ENCODE assay signal across 19 cellular contexts in genomic region chr7:140367528-140367927, GRCh38. TPM values are rescaled to one million over a fixed set of nuclear protein-coding genes. Genes with fewer than 3 reads are reported as not detected.
DNase-seq lines count a peak whose midpoint lies in the region; ATAC-seq, FAIRE-seq and TF ChIP-seq lines count a peak whose summit lies in the region.
"Had no signal": no experiment of that assay in that cellular context is flagged by ENCODE, and none has a peak within 500 bp of the region (broad histone marks: within the 10 kb centered on the region; RNA-seq: fewer than 3 reads in every experiment).

No MANE protein-coding gene starts in this region.

- no TSS peak for BruUV-seq in Caco-2 (replicated peaks; lab: Mats Ljungman, UMichigan)
- no TSS peak for BruUV-seq in MCF 10A (replicated peaks; lab: Mats Ljungman, UMichigan)

- H3K79me2 ChIP-seq in astrocyte (ENCODE audit: insufficient read depth, low read length) (no peaks in the 10 kb centered on the region), osteoblast (ENCODE audit: insufficient read depth, low read length) (no peaks in the 10 kb centered on the region)

- DNase-seq in Caco-2 = no peak
- DNase-seq in Daoy (ENCODE audit: low read depth) = peak; percentile 6
- no peak for DNase-seq in astrocyte (ENCODE audit: low read depth)
- DNase-seq in osteoblast (ENCODE audit: insufficient read length, low spot score, missing footprints) = peak; percentile 43
- DNase-seq in MCF 10A (ENCODE audit: unreplicated experiment) = no peak
- no peak for DNase-seq in LoVo (ENCODE audit: low spot score)
- DNase-seq: BE2C; CD4-positive, alpha-beta memory T cell; DMS79; EL; GOT3; H9 had no signal

- TF ChIP-seq CTCF in Caco-2 (IDR thresholded peaks at IDR 0.05; ENCODE audit: insufficient read depth in 1 of 2, low read depth in 1 of 2, low read length in 1 of 2, severe bottlenecking in 1 of 2, unreplicated experiment in 1 of 2) = no peak
- TF ChIP-seq CTCF in astrocyte (IDR thresholded peaks at IDR 0.05; ENCODE audit: insufficient read depth, low read depth, low read length) = no peak
- no peak for TF ChIP-seq CTCF in osteoblast (IDR thresholded peaks at IDR 0.05; ENCODE audit: extremely low read depth, low read depth, low read length)
- TF ChIP-seq CTCF in MCF 10A (IDR thresholded peaks at IDR 0.05; ENCODE audit: unreplicated experiment) = no peak

- CTCF ChIA-PET in Caco-2 (lab: Charles Lee) (no interaction called here), MCF 10A (lab: Yijun Ruan, JAX) (interaction anchor here (0.6 kb wide), 2 partner anchors 9 to 52 kb away, joined by 3 read pairs; no protein-coding TSS in a partner anchor)

- H3K27me3 ChIP-seq in Caco-2 (replicated peaks; ENCODE audit: control insufficient read depth, insufficient read depth, low read length) (no peaks in the 10 kb centered on the region), astrocyte (ENCODE audit: insufficient read depth, low read length) (no peaks in the 10 kb centered on the region), osteoblast (ENCODE audit: insufficient read depth, low read length) (no peaks in the 10 kb centered on the region)
- H3K27me3 ChIP-seq: BE2C had no signal

- H3K27ac ChIP-seq in astrocyte (ENCODE audit: low read depth, low read length) (no peak overlapping the region), osteoblast (ENCODE audit: low read depth, low read length) (no peak overlapping the region)
- H3K27ac ChIP-seq: A549, C4-2B had no signal

- no peaks in the 10 kb centered on the region for H3K4me1 Mint-ChIP-seq in Caco-2 (ENCODE audit: low read depth, unreplicated experiment)
- peaks cover 6% of the 10 kb centered on the region for H3K4me1 Mint-ChIP-seq in astrocyte (ENCODE audit: low read depth, unreplicated experiment)
- H3K4me1 Mint-ChIP-seq in MCF 10A (ENCODE audit: insufficient read depth, unreplicated experiment) = no peaks in the 10 kb centered on the region

- H3K9me3 Mint-ChIP-seq in Caco-2 (ENCODE audit: unreplicated experiment) (no peaks in the 10 kb centered on the region), astrocyte (ENCODE audit: unreplicated experiment) (no peaks in the 10 kb centered on the region), MCF 10A (ENCODE audit: unreplicated experiment) (no peaks in the 10 kb centered on the region)
- H3K9me3 Mint-ChIP-seq: CD4-positive, alpha-beta memory T cell; IgD-negative memory B cell had no signal

- H3K4me1 ChIP-seq in Caco-2 (no peaks in the 10 kb centered on the region), astrocyte (ENCODE audit: insufficient read depth, low read length) (no peaks in the 10 kb centered on the region), osteoblast (ENCODE audit: insufficient read depth, low read length) (no peaks in the 10 kb centered on the region)
- H3K4me1 ChIP-seq: A549, BE2C had no signal

- H3K4me2 ChIP-seq in astrocyte (ENCODE audit: low read length) = no peak overlapping the region
- no peak overlapping the region for H3K4me2 ChIP-seq in osteoblast (ENCODE audit: insufficient read depth, low read length)
- H3K4me2 ChIP-seq: A549 had no signal

- H2AFZ ChIP-seq in astrocyte (ENCODE audit: low read depth, low read length) (no peak overlapping the region), osteoblast (ENCODE audit: low read length) (no peak overlapping the region)

- POLR2A ChIA-PET in Caco-2 (lab: Charles Lee) (no interaction called here), MCF 10A (lab: Yijun Ruan, JAX) (no interaction called here)

- H3K27ac Mint-ChIP-seq in Caco-2 (ENCODE audit: unreplicated experiment) = peak overlapping the region; percentile 64
- H3K27ac Mint-ChIP-seq in astrocyte (ENCODE audit: unreplicated experiment) = peak overlapping the region; percentile 62
- H3K27ac Mint-ChIP-seq in MCF 10A (ENCODE audit: low read depth, unreplicated experiment) = no peak overlapping the region
- H3K27ac Mint-ChIP-seq: CD4-positive, alpha-beta memory T cell; IgD-negative memory B cell had no signal

- FAIRE-seq in astrocyte (lab: Jason Lieb, UNC) = no peak
- FAIRE-seq: A549, G401.6, GM12892 had no signal

- intact Hi-C loops in Caco-2 (cut with micrococcal nuclease; ENCODE audit: unreplicated experiment) (no loop called here), MCF 10A (cut with micrococcal nuclease) (no loop called here)

- ATAC-seq in HG03520 (IDR thresholded peaks at IDR 0.05; ENCODE audit: unreplicated experiment) = no peak
- ATAC-seq: A549 had no signal

- H3K4me3 Mint-ChIP-seq in Caco-2 (ENCODE audit: unreplicated experiment) (no peak overlapping the region), astrocyte (ENCODE audit: unreplicated experiment) (no peak overlapping the region), MCF 10A (ENCODE audit: unreplicated experiment) (no peak overlapping the region)
- H3K4me3 Mint-ChIP-seq: H9, IgD-negative memory B cell had no signal

- H3K36me3 Mint-ChIP-seq in Caco-2 (ENCODE audit: insufficient read depth, unreplicated experiment) = peaks cover 40% of the 10 kb centered on the region
- peaks cover 15% of the 10 kb centered on the region for H3K36me3 Mint-ChIP-seq in astrocyte (ENCODE audit: low read depth, unreplicated experiment)
- H3K36me3 Mint-ChIP-seq in MCF 10A (ENCODE audit: insufficient read depth, unreplicated experiment) = peaks cover 7% of the 10 kb centered on the region

- H4K20me1 ChIP-seq in astrocyte (ENCODE audit: insufficient read depth, low read length) (peaks cover 16% of the 10 kb centered on the region), osteoblast (ENCODE audit: insufficient read depth, low read length) (peaks cover 6% of the 10 kb centered on the region)

- no peak overlapping the region for H3K4me3 ChIP-seq in Caco-2 (ENCODE audit: low read depth, low read length)
- no peak overlapping the region for H3K4me3 ChIP-seq in astrocyte (ENCODE audit: insufficient read depth, low read depth, low read length)
- H3K4me3 ChIP-seq in osteoblast (ENCODE audit: insufficient read depth, low read length) = no peak overlapping the region
- H3K4me3 ChIP-seq: A549 had no signal

- H3K9me3 ChIP-seq in Caco-2 (no peaks in the 10 kb centered on the region), astrocyte (ENCODE audit: insufficient read depth, low read depth, low read length) (no peaks in the 10 kb centered on the region), osteoblast (ENCODE audit: low read depth, low read length) (no peaks in the 10 kb centered on the region)
- H3K9me3 ChIP-seq: A549, BE2C had no signal

- no peaks in the 10 kb centered on the region for H3K27me3 Mint-ChIP-seq in Caco-2 (ENCODE audit: insufficient read depth, unreplicated experiment)
- H3K27me3 Mint-ChIP-seq in astrocyte (ENCODE audit: low read depth, unreplicated experiment) = no peaks in the 10 kb centered on the region
- no peaks in the 10 kb centered on the region for H3K27me3 Mint-ChIP-seq in MCF 10A (ENCODE audit: insufficient read depth, unreplicated experiment)
- H3K27me3 Mint-ChIP-seq: CD4-positive, alpha-beta memory T cell; IgD-negative memory B cell had no signal

- H3K36me3 ChIP-seq in Caco-2 (ENCODE audit: control insufficient read depth, insufficient read depth, low read length) (no peaks in the 10 kb centered on the region; the same call in none of the 2 replicates), astrocyte (ENCODE audit: insufficient read depth, low read length) (no peaks in the 10 kb centered on the region), osteoblast (ENCODE audit: insufficient read depth, low read length) (peaks cover 4% of the 10 kb centered on the region)
- H3K36me3 ChIP-seq: BE2C had no signal

- H3K9ac ChIP-seq in astrocyte (ENCODE audit: low read length) = no peak overlapping the region

RNA-seq across cellular contexts. Expression of gene SLC37A3, which starts 30.8 kb away (rescaled TPM):
- 40.6 and 46.4 TPM in 2 replicates for total RNA-seq in Caco-2 (2022)
- 21.3 and 34.9 TPM in 2 replicates for total RNA-seq in Daoy (2014; rRNA removed; shearing (Covaris generic))
- 68.2 and 71.0 TPM in 2 replicates for total RNA-seq in astrocyte
- 69.8 and 73.5 TPM in 2 replicates for total RNA-seq in osteoblast
- 25.5 and 36.1 TPM in 2 replicates for total RNA-seq in MCF 10A (2022)

RNA-seq across cellular contexts. Expression of gene RAB19, which starts 36.3 kb away (rescaled TPM):
- total RNA-seq in Caco-2 (2022) (3.8 and 4.1 TPM in 2 replicates), astrocyte (0.50 TPM in 1 of 2 replicates, not detected in the other), osteoblast (not detected in 2 replicates), MCF 10A (2022) (not detected in 2 replicates)
- not detected in 2 replicates for total RNA-seq in Daoy (2014; rRNA removed; shearing (Covaris generic))
- total RNA-seq: HT1080 had no signal

Comparison
In these comparisons a context has a peak if more than half of its experiments do, and no peak if none do; other contexts are left out.
1. DNase-seq: peak in Daoy (single experiment) and osteoblast (single experiment); none in Caco-2 (0 of 2), astrocyte (single experiment), MCF 10A (single experiment) and LoVo (single experiment).